ENCODE assay signal across 25 cellular contexts in the genomic region with DNA sequence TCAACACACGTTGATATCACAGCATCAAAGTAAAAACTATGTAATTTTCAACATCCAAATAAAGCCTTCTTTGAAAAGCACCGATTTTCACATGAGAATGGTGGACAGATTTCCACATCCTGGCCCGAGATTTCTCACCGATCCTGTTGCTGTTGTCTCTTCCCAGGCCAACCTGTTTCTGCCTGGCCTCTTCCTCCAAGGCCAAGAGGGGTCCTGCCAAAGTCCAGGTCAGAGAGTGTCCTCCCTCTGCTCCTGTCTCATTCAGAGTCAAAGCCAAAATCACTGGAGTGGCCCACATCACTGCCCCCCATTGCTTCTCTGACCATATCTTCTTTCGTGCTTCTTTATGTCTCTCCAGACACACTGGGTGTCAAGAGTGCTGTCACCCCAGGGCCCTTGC. TPM values are rescaled to one million over a fixed set of nuclear protein-coding genes. Genes with fewer than 3 reads are reported as not detected.
"Had no signal": no experiment of that assay in that cellular context is flagged by ENCODE, and none has a peak within 500 bp of the region (broad histone marks: within the 10 kb centered on the region; RNA-seq: fewer than 3 reads in every experiment).

No MANE protein-coding gene starts in this region.

- H3K4me1 Mint-ChIP-seq: naive thymus-derived CD8-positive, alpha-beta T cell; nephron progenitor cell; stimulated activated effector memory CD8-positive, alpha-beta T cell treated with anti-CD3 and anti-CD28 coated beads, Interleukin-12 subunit alpha, Interleukin-12 subunit beta, amount 100 ng/mL, for 72 hours had no signal

- H3K27ac Mint-ChIP-seq: naive thymus-derived CD8-positive, alpha-beta T cell; nephron progenitor cell; stimulated activated effector memory CD8-positive, alpha-beta T cell treated with anti-CD3 and anti-CD28 coated beads, Interleukin-12 subunit alpha, Interleukin-12 subunit beta, amount 100 ng/mL, for 72 hours; type B pancreatic cell had no signal

- H3K4me3 Mint-ChIP-seq: naive thymus-derived CD8-positive, alpha-beta T cell; nephron progenitor cell; stimulated activated effector memory CD8-positive, alpha-beta T cell treated with anti-CD3 and anti-CD28 coated beads, Interleukin-12 subunit alpha, Interleukin-12 subunit beta, amount 100 ng/mL, for 72 hours; type B pancreatic cell had no signal

- ATAC-seq: gastrocnemius medialis; left colon; left ventricle myocardium superior; lower lobe of right lung; naive thymus-derived CD8-positive, alpha-beta T cell; pancreas; sciatic nerve; stimulated activated effector memory CD8-positive, alpha-beta T cell treated with anti-CD3 and anti-CD28 coated beads, Interleukin-12 subunit alpha, Interleukin-12 subunit beta, amount 100 ng/mL, for 72 hours had no signal

- H3K4me1 ChIP-seq: gastrocnemius medialis, lower lobe of right lung, pancreas, stomach, testis, tibial artery had no signal

- H3K36me3 Mint-ChIP-seq: naive thymus-derived CD8-positive, alpha-beta T cell; stimulated activated effector memory CD8-positive, alpha-beta T cell treated with anti-CD3 and anti-CD28 coated beads, Interleukin-12 subunit alpha, Interleukin-12 subunit beta, amount 100 ng/mL, for 72 hours; type B pancreatic cell had no signal

- H3K27me3 ChIP-seq: pancreas, testis had no signal

- H3K36me3 ChIP-seq: gastrocnemius medialis, lower lobe of right lung, pancreas, stomach, tibial artery had no signal

- DNase-seq: cerebellar nuclear complex; effector CD4-positive, alpha-beta T cell; foreskin fibroblast; gastrocnemius medialis; left colon; left ventricle myocardium superior; lower lobe of right lung; naive thymus-derived CD8-positive, alpha-beta T cell; nephron progenitor cell; occipital lobe; pancreas; retina; stimulated activated CD4-positive, alpha-beta T cell treated with anti-CD3 and anti-CD28 coated beads, Interleukin-2, amount 100 ng/mL, for 24 hours; stimulated activated CD4-positive, alpha-beta T cell treated with anti-CD3 and anti-CD28 coated beads, Interleukin-4, amount 100 ng/mL, for 24 hours; stimulated activated naive CD4-positive, alpha-beta T cell treated with Interleukin-2 at 50 U/mL for 16 hours; stomach; testis had no signal

- H3K4me3 ChIP-seq: dorsolateral prefrontal cortex, gastrocnemius medialis, lower lobe of right lung, pancreas, smooth muscle cell, stomach, testis, tibial artery had no signal

- H3K9me3 ChIP-seq: gastrocnemius medialis, lower lobe of right lung, pancreas, stomach, testis, tibial artery had no signal

- H3K27ac ChIP-seq: dorsolateral prefrontal cortex, gastrocnemius medialis, lower lobe of right lung, pancreas, stomach, testis, tibial artery had no signal

- H3K9me3 Mint-ChIP-seq: naive thymus-derived CD8-positive, alpha-beta T cell; nephron progenitor cell; stimulated activated effector memory CD8-positive, alpha-beta T cell treated with anti-CD3 and anti-CD28 coated beads, Interleukin-12 subunit alpha, Interleukin-12 subunit beta, amount 100 ng/mL, for 72 hours; type B pancreatic cell had no signal

RNA-seq across cellular contexts. Expression of a gene that starts 49.5 kb away (rescaled TPM):
- total RNA-seq: kidney epithelial cell; left colon; left ventricle myocardium superior; lower lobe of right lung; myocyte; naive thymus-derived CD8-positive, alpha-beta T cell; smooth muscle cell had no signal
- polyA plus RNA-seq: naive thymus-derived CD8-positive, alpha-beta T cell; smooth muscle cell had no signal
